ENCODE assay signal across 13 cellular contexts in the genomic region with DNA sequence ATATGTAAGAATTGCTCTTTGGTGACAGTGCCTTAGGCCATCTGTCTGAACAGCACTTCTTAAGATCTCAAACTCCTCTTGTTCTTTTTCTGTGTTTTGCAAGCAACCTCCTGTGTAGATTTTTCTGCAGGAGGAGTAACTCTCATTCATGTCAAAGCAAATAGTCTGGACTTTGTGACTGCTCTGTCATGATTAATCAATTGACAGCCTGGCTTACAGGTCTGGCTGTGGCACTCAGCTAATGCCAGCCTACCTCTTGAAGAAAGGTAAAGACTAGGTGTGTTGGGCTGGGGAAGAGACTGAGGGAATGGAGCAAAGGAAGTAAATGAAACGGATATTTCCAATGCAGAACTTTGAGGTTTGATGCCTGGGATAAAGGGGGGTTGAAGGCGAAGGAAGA.
A peak's percentile ranks its signal among the peaks of the same experiment; 100 is the strongest.
DNase-seq lines count a peak whose midpoint lies in the region; ATAC-seq and TF ChIP-seq lines count a peak whose summit lies in the region.
"Had no signal": no experiment of that assay in that cellular context is flagged by ENCODE, and none has a peak within 500 bp of the region (broad histone marks: within the 10 kb centered on the region; RNA-seq: fewer than 3 reads in every experiment).

No MANE protein-coding gene starts in this region.

- no peak for TF ChIP-seq EP300 in transverse colon (IDR thresholded peaks at IDR 0.05; ENCODE audit: low read depth)

- H3K36me3 Mint-ChIP-seq in glutamatergic neuron (ENCODE audit: unreplicated experiment): peaks cover 36% of the 10 kb centered on the region
- peaks cover 35% of the 10 kb centered on the region for H3K36me3 Mint-ChIP-seq in neural crest cell (ENCODE audit: low read depth)
- peaks cover 26% of the 10 kb centered on the region for H3K36me3 Mint-ChIP-seq in WTC11

- ATAC-seq in WTC11: no peak
- ATAC-seq in HG03442 (IDR thresholded peaks at IDR 0.05; ENCODE audit: unreplicated experiment): no peak
- ATAC-seq in GM18873 (IDR thresholded peaks at IDR 0.05; ENCODE audit: low FRiP score, unreplicated experiment): no peak

- peak overlapping the region; percentile 90 for H3K27ac ChIP-seq in SJSA1
- H3K27ac ChIP-seq in transverse colon: peak overlapping the region in 3 of 4 donors; percentile 39 to 53 (median 40)
- H3K27ac ChIP-seq: BLaER1 treated with 17β-estradiol and CSF1 and Interleukin-3, amounts not matched to agents 10 nM and 100 nM had no signal

- H3K36me3 ChIP-seq in SJSA1 (no peaks in the 10 kb centered on the region), transverse colon (no peaks in the 10 kb centered on the region)

- H3K4me3 Mint-ChIP-seq in glutamatergic neuron (ENCODE audit: unreplicated experiment) (no peak overlapping the region), neural crest cell (no peak overlapping the region), WTC11 (no peak overlapping the region)
- H3K4me3 Mint-ChIP-seq: CD4-positive, CD25-positive, alpha-beta regulatory T cell; H9 had no signal

- H3K27ac Mint-ChIP-seq in glutamatergic neuron (ENCODE audit: unreplicated experiment) (peak overlapping the region; percentile 40), neural crest cell (ENCODE audit: unreplicated experiment) (peak overlapping the region; percentile 70), WTC11 (no peak overlapping the region)

- H3K4me1 ChIP-seq in SJSA1 (replicated peaks) (peaks cover 36% of the 10 kb centered on the region), transverse colon (peaks cover 0 to 23% (median 7%) of the 10 kb centered on the region in 4 donors)

- H3K9me3 Mint-ChIP-seq in glutamatergic neuron (ENCODE audit: unreplicated experiment) (peaks cover 9% of the 10 kb centered on the region), neural crest cell (peaks cover 4% of the 10 kb centered on the region), WTC11 (peaks cover 46% of the 10 kb centered on the region)

- peaks cover 13% of the 10 kb centered on the region for H3K27me3 Mint-ChIP-seq in glutamatergic neuron (ENCODE audit: unreplicated experiment)
- no peaks in the 10 kb centered on the region for H3K27me3 Mint-ChIP-seq in neural crest cell (ENCODE audit: low read depth)
- H3K27me3 Mint-ChIP-seq in WTC11 (ENCODE audit: low read depth): no peaks in the 10 kb centered on the region

- CTCF ChIA-PET in WTC11 (lab: Charles Lee): no interaction called here

- in situ Hi-C loops in transverse colon (cut with MboI; ENCODE audit: low pct_ligation_motif_present in 1 of 4, low pct_unique_long_range_greater_than_20kb in 1 of 4, low sequenced_read_pairs in 3 of 4): no loop called here

- no peak for TF ChIP-seq POLR2A in transverse colon (IDR thresholded peaks at IDR 0.05)

- no peaks in the 10 kb centered on the region for H3K9me3 ChIP-seq in SJSA1 (replicated peaks)
- no peaks in the 10 kb centered on the region for H3K9me3 ChIP-seq in transverse colon

- intact Hi-C loops in transverse colon (cut with DNase I; ENCODE audit: low total_unique reads): no loop called here

- WGBS in transverse colon (ENCODE audit: low coverage in 1 of 2), 2 donors: 86 to 87% methylated on average over 2 of the region's 2 CpGs

- POLR2A ChIA-PET in WTC11 (lab: Charles Lee): no interaction called here

- DNase-seq in SJSA1 (ENCODE audit: low read depth in 1 of 2, low spot score in 2 of 2): no peak
- DNase-seq in glutamatergic neuron: no peak
- DNase-seq in neural crest cell (ENCODE audit: low read depth, low spot score): no peak
- no peak for DNase-seq in transverse colon
- DNase-seq in WTC11 (ENCODE audit: low spot score): no peak
- DNase-seq: 8988T, GOT3, H9 had no signal

- peaks cover 16% of the 10 kb centered on the region for H3K4me1 Mint-ChIP-seq in glutamatergic neuron (ENCODE audit: low read depth, unreplicated experiment)
- H3K4me1 Mint-ChIP-seq in neural crest cell: peaks cover 8% of the 10 kb centered on the region
- no peaks in the 10 kb centered on the region for H3K4me1 Mint-ChIP-seq in WTC11

- H3K4me3 ChIP-seq in SJSA1 (no peak overlapping the region), transverse colon (no peak overlapping the region)
- H3K4me3 ChIP-seq: BLaER1 treated with 17β-estradiol and CSF1 and Interleukin-3, amounts not matched to agents 10 nM and 100 nM; GM12878 had no signal

- TF ChIP-seq CTCF in glutamatergic neuron (IDR thresholded peaks at IDR 0.05; ENCODE audit: partially characterized antibody, unreplicated experiment) (no peak), neural crest cell (conservative IDR thresholded peaks at IDR 0.05) (no peak), transverse colon (IDR thresholded peaks at IDR 0.05) (no peak), WTC11 (IDR thresholded peaks at IDR 0.05) (no peak)

- H3K27me3 ChIP-seq in SJSA1 (replicated peaks): no peaks in the 10 kb centered on the region
- no peaks in the 10 kb centered on the region for H3K27me3 ChIP-seq in transverse colon
- H3K27me3 ChIP-seq: BLaER1 treated with 17β-estradiol and CSF1 and Interleukin-3, amounts not matched to agents 10 nM and 100 nM had no signal

TF ChIP-seq in WTC11, 78 proteins besides CTCF, POLR2A, EP300 and RAD21:
- TF ChIP-seq RORB (CRISPR knock-in tag; IDR thresholded peaks at IDR 0.05): no peak
